Comparison of ENCODE assay signal across 24 cellular contexts in genomic region chr7:41621953-41622831, GRCh38.
DNase-seq lines count a peak whose midpoint lies in the region; ATAC-seq and TF ChIP-seq lines count a peak whose summit lies in the region.
"Had no signal": no experiment of that assay in that cellular context is flagged by ENCODE, and none has a peak within 500 bp of the region (broad histone marks: within the 10 kb centered on the region; RNA-seq: fewer than 3 reads in every experiment).

No MANE protein-coding gene starts in this region.

- H2BK120ac ChIP-seq in neuronal stem cell (ENCODE audit: low read depth, low read length) = no peak overlapping the region

- no peak overlapping the region for H3K4ac ChIP-seq in neuronal stem cell (ENCODE audit: low read length)

- H3K9ac ChIP-seq in neuronal stem cell (ENCODE audit: low read depth, low read length, poor library complexity) (no peak overlapping the region), endodermal cell (ENCODE audit: extremely low read depth, low read length, poor library complexity, severe bottlenecking) (no peak overlapping the region)

- no peak overlapping the region for H2BK12ac ChIP-seq in neuronal stem cell (ENCODE audit: low read length)

- H3K9me3 ChIP-seq in neuronal stem cell (replicated peaks in 1 of 2; ENCODE audit: control insufficient read depth in 2 of 2, insufficient read depth in 1 of 2, low read depth in 1 of 2, low read length in 2 of 2) (no peaks in the 10 kb centered on the region), endodermal cell (ENCODE audit: control insufficient read depth, low read length) (no peaks in the 10 kb centered on the region)
- H3K9me3 ChIP-seq: body of pancreas, heart left ventricle, thoracic aorta, uterus had no signal

- DNase-seq in GM23338 (ENCODE audit: low spot score) = no peak
- DNase-seq in M059J (ENCODE audit: low read depth) = peak; percentile 58
- DNase-seq in dermis blood vessel endothelial cell = peak; percentile 1
- DNase-seq in neuronal stem cell (ENCODE audit: low spot score) = no peak
- DNase-seq in Kasumi-1 (lab: John Stamatoyannopoulos, UW) = no peak
- no peak for DNase-seq in T-helper 2 cell treated with Interferon-gamma antibody and Interleukin-4, amounts not matched to agents 5 μg/mL and 100 μg/mL, for 36 hours (ENCODE audit: low spot score)
- DNase-seq in endodermal cell = no peak
- DNase-seq: activated CD4-positive, alpha-beta T cell treated with anti-CD3 and anti-CD28 coated beads for 4 hours; activated naive CD4-positive, alpha-beta T cell; activated T-cell treated with anti-CD3 and anti-CD28 coated beads, Interleukin-2, amount 50 U/mL, for 4 hours; effector CD4-positive, alpha-beta T cell; heart left ventricle; kidney glomerular epithelial cell; NCI-H1092 treated with DMSO at 0.1 percent for 48 hours; NCI-H2081 treated with DMSO at 0.1 percent for 48 hours; NCI-H748 treated with DMSO at 0.1 percent for 48 hours; stimulated activated naive CD8-positive, alpha-beta T cell treated with anti-CD3 and anti-CD28 coated beads, Interleukin-15, Interleukin-2, amounts not matched to agents 100 U/mL and 50 U/mL, for 24 hours; uterus had no signal

- H2AFZ ChIP-seq in GM23338 (peak overlapping the region; percentile 11; the same call in 1 of the 2 replicates), neuronal stem cell (ENCODE audit: low read length) (peak overlapping the region; percentile 43)

- no peaks in the 10 kb centered on the region for H3F3A ChIP-seq in GM23338 (replicated peaks; ENCODE audit: low read depth)

- H3K4me2 ChIP-seq in GM23338 (no peak overlapping the region), neuronal stem cell (ENCODE audit: insufficient read depth, low read length, poor library complexity, severe bottlenecking) (no peak overlapping the region)

- H3K27ac Mint-ChIP-seq in GM23338 (no peak overlapping the region), endodermal cell (no peak overlapping the region)
- H3K27ac Mint-ChIP-seq in T-helper 2 cell treated with Interferon-gamma antibody and Interleukin-4, amounts not matched to agents 5 μg/mL and 100 μg/mL, for 36 hours = no peak overlapping the region

- no peak overlapping the region for H2BK15ac ChIP-seq in neuronal stem cell (ENCODE audit: low read length)

- H3K36me3 Mint-ChIP-seq in GM23338 (ENCODE audit: low read depth) (no peaks in the 10 kb centered on the region; the same call in 1 of the 3 replicates), endodermal cell (ENCODE audit: low read depth) (no peaks in the 10 kb centered on the region)
- no peaks in the 10 kb centered on the region for H3K36me3 Mint-ChIP-seq in T-helper 2 cell treated with Interferon-gamma antibody and Interleukin-4, amounts not matched to agents 5 μg/mL and 100 μg/mL, for 36 hours (ENCODE audit: low read depth)

- H4K20me1 ChIP-seq in GM23338 (replicated peaks; ENCODE audit: insufficient read depth) = no peaks in the 10 kb centered on the region

- H3K27ac ChIP-seq in GM23338 (ENCODE audit: low read depth) (no peak overlapping the region), neuronal stem cell (replicated peaks; ENCODE audit: low read length) (no peak overlapping the region), endodermal cell (ENCODE audit: low read depth, low read length) (no peak overlapping the region)
- H3K27ac ChIP-seq: body of pancreas, foreskin keratinocyte, heart left ventricle, thoracic aorta, uterus had no signal

- H4K91ac ChIP-seq in neuronal stem cell (ENCODE audit: low read depth, low read length, poor library complexity) = no peak overlapping the region

- TF ChIP-seq CTCF in GM23338 (conservative IDR thresholded peaks at IDR 0.05; ENCODE audit: low read depth in 2 of 2) (no peak), endodermal cell (conservative IDR thresholded peaks at IDR 0.05) (no peak)

- H3K4me3 Mint-ChIP-seq in GM23338 (no peak overlapping the region), endodermal cell (no peak overlapping the region)
- H3K4me3 Mint-ChIP-seq in T-helper 2 cell treated with Interferon-gamma antibody and Interleukin-4, amounts not matched to agents 5 μg/mL and 100 μg/mL, for 36 hours = no peak overlapping the region
- H3K4me3 Mint-ChIP-seq: activated T-cell treated with anti-CD3 and anti-CD28 coated beads, Interleukin-2, amount 50 U/mL, for 4 hours had no signal

- H4K8ac ChIP-seq in neuronal stem cell (ENCODE audit: low read depth, low read length) = no peak overlapping the region

- H3K14ac ChIP-seq in neuronal stem cell (ENCODE audit: low read length) = no peak overlapping the region

- H3K27me3 ChIP-seq in GM23338 (ENCODE audit: insufficient read depth) (no peaks in the 10 kb centered on the region), neuronal stem cell (ENCODE audit: control insufficient read depth in 3 of 3, insufficient read depth in 3 of 3, low read depth in 1 of 3, low read length in 3 of 3) (peaks cover 0 to 3% (median 0%) of the 10 kb centered on the region in 3 experiments), endodermal cell (ENCODE audit: control insufficient read depth, insufficient read depth, low read length, poor library complexity, severe bottlenecking) (no peaks in the 10 kb centered on the region)
- H3K27me3 ChIP-seq: body of pancreas, foreskin keratinocyte, heart left ventricle, uterus had no signal

- H3K36me3 ChIP-seq in GM23338 (ENCODE audit: insufficient read depth) = no peaks in the 10 kb centered on the region
- H3K36me3 ChIP-seq in neuronal stem cell (replicated peaks in 1 of 2; ENCODE audit: control insufficient read depth in 2 of 2, insufficient read depth in 2 of 2, low read length in 2 of 2) = no peaks in the 10 kb centered on the region
- H3K36me3 ChIP-seq in endodermal cell (ENCODE audit: control insufficient read depth, insufficient read depth, low read length) = no peaks in the 10 kb centered on the region
- H3K36me3 ChIP-seq: heart left ventricle, thoracic aorta, uterus had no signal

- no peak for ATAC-seq in GM23338
- ATAC-seq: activated T-cell treated with anti-CD3 and anti-CD28 coated beads, Interleukin-2, amount 50 U/mL, for 4 hours; body of pancreas; esophagus mucosa; foreskin keratinocyte; GM12878; heart left ventricle; HepG2; stimulated activated naive CD8-positive, alpha-beta T cell treated with anti-CD3 and anti-CD28 coated beads, Interleukin-15, Interleukin-2, amounts not matched to agents 100 U/mL and 50 U/mL, for 24 hours had no signal

- no peaks in the 10 kb centered on the region for H3K79me2 ChIP-seq in GM23338 (replicated peaks; ENCODE audit: insufficient read depth)

- no peaks in the 10 kb centered on the region for H3K79me1 ChIP-seq in neuronal stem cell (ENCODE audit: low read depth, low read length)

- H3K4me1 ChIP-seq in GM23338 (ENCODE audit: insufficient read depth) (peaks cover 16% of the 10 kb centered on the region), neuronal stem cell (ENCODE audit: control insufficient read depth in 2 of 2, insufficient read depth in 1 of 2, low read depth in 1 of 2, low read length in 2 of 2) (no peaks in the 10 kb centered on the region), endodermal cell (ENCODE audit: control insufficient read depth, insufficient read depth, low read length) (no peaks in the 10 kb centered on the region)
- H3K4me1 ChIP-seq: body of pancreas, foreskin keratinocyte, heart left ventricle, uterus had no signal

- H2AK5ac ChIP-seq in neuronal stem cell (ENCODE audit: low read depth, low read length) = no peak overlapping the region

- H3K9me2 ChIP-seq in GM23338 (ENCODE audit: insufficient read depth) = peaks cover 33% of the 10 kb centered on the region

- WGBS in neuronal stem cell (ENCODE audit: extremely low coverage in 2 of 2, insufficient read length in 2 of 2, insufficient replicate concordance in 1 of 2), 2 donors = 100% methylated on average over 1 of the region's 7 CpGs; no CpG with 5 or more reads in 1 of the 2 donors
- WGBS in endodermal cell (ENCODE audit: insufficient coverage in 1 of 2, insufficient read length in 1 of 2), 2 experiments = 90 to 92% methylated on average over 5 to 7 of the region's 7 CpGs

- H3K4me1 Mint-ChIP-seq in GM23338 = peaks cover 18% of the 10 kb centered on the region
- H3K4me1 Mint-ChIP-seq in T-helper 2 cell treated with Interferon-gamma antibody and Interleukin-4, amounts not matched to agents 5 μg/mL and 100 μg/mL, for 36 hours (ENCODE audit: low read depth) = no peaks in the 10 kb centered on the region
- peaks cover 12% of the 10 kb centered on the region for H3K4me1 Mint-ChIP-seq in endodermal cell

- H3K27me3 Mint-ChIP-seq in GM23338 (ENCODE audit: insufficient read depth, low read depth, poor library complexity) (peaks cover 3% of the 10 kb centered on the region), endodermal cell (ENCODE audit: insufficient read depth) (no peaks in the 10 kb centered on the region)
- no peaks in the 10 kb centered on the region for H3K27me3 Mint-ChIP-seq in T-helper 2 cell treated with Interferon-gamma antibody and Interleukin-4, amounts not matched to agents 5 μg/mL and 100 μg/mL, for 36 hours (ENCODE audit: low read depth)

- H3K9me3 Mint-ChIP-seq in GM23338 (no peaks in the 10 kb centered on the region; the same call in 2 of the 3 replicates), endodermal cell (no peaks in the 10 kb centered on the region)
- H3K9me3 Mint-ChIP-seq in T-helper 2 cell treated with Interferon-gamma antibody and Interleukin-4, amounts not matched to agents 5 μg/mL and 100 μg/mL, for 36 hours = peaks cover 11% of the 10 kb centered on the region

- H3K18ac ChIP-seq in neuronal stem cell (ENCODE audit: low read length) = no peak overlapping the region

- no peak overlapping the region for H2BK5ac ChIP-seq in neuronal stem cell (ENCODE audit: low read length)

- no peak overlapping the region for H3K4me3 ChIP-seq in GM23338
- H3K4me3 ChIP-seq in neuronal stem cell (ENCODE audit: low read length in 2 of 2) = no peak overlapping the region
- H3K4me3 ChIP-seq in endodermal cell (ENCODE audit: low read length) = no peak overlapping the region
- H3K4me3 ChIP-seq: body of pancreas, GM12878, heart left ventricle, thoracic aorta, uterus had no signal

- no peak overlapping the region for H3K23ac ChIP-seq in neuronal stem cell (ENCODE audit: low read depth, low read length, poor library complexity)

TF ChIP-seq in GM23338, 12 proteins besides CTCF, POLR2A, EP300 and RAD21 (continues in another document):
- TF ChIP-seq EZH2 (IDR thresholded peaks at IDR 0.05; ENCODE audit: low read depth, unreplicated experiment) = no peak

Comparison
In these comparisons a context has a peak if more than half of its experiments do, and no peak if none do; other contexts are left out.
1. DNase-seq: peak in M059J (single experiment) and dermis blood vessel endothelial cell (single experiment); none in GM23338 (single experiment), neuronal stem cell (single experiment), Kasumi-1 (0 of 2), T-helper 2 cell treated with Interferon-gamma antibody and Interleukin-4, amounts not matched to agents 5 μg/mL and 100 μg/mL, for 36 hours (single experiment) and endodermal cell (single experiment).